Comparison of ENCODE assay signal across 25 cellular contexts in the genomic region with DNA sequence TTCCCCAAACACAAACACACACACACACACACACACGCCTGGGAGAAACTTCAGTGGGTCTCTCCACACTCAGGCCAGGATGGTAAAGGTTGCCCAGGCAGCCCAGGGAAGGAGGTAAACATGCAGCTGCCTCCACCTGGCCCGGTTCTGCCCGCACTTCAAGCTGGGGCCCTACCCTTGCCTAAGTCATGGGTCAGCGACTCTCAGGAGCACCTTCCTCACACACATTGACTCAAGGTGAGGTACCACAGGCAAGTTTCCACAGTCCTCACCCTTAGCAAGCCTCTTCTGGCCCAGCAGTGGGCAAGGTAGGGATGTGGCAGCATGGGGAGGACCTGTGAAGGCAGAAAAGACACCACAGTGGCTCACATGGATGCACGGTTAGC. TPM values are rescaled to one million over a fixed set of nuclear protein-coding genes. Genes with fewer than 3 reads are reported as not detected.
"Had no signal": no experiment of that assay in that cellular context is flagged by ENCODE, and none has a peak within 500 bp of the region (broad histone marks: within the 10 kb centered on the region; RNA-seq: fewer than 3 reads in every experiment).

No MANE protein-coding gene starts in this region.

- H3K27ac ChIP-seq: adrenal gland, breast epithelium, gastroesophageal sphincter, heart left ventricle, ovary, right lobe of liver, thoracic aorta, upper lobe of left lung had no signal

- H3K9me3 ChIP-seq: adrenal gland, breast epithelium, gastroesophageal sphincter, heart left ventricle, mucosa of descending colon, ovary, right lobe of liver, thoracic aorta, upper lobe of left lung had no signal

- H3K27ac Mint-ChIP-seq: activated CD4-positive, alpha-beta memory T cell treated with anti-CD3 and anti-CD28 coated beads, Interleukin-2, amount 10 ng/mL, durations not matched to agents 7 days and 5 days; activated naive CD4-positive, alpha-beta T cell treated with anti-CD3 and anti-CD28 coated beads, Interleukin-2, amount 10 ng/mL, durations not matched to agents 7 days and 5 days; activated T-helper 2 cell treated with anti-CD3 and anti-CD28 coated beads, Interferon-gamma antibody, Interleukin-2, Interleukin-4, amounts not matched to agents 10 μg/mL and 5 μg/mL and 100 μg/mL, durations not matched to agents 14 hours and 24 hours and 36 hours; memory B cell; naive B cell; WTC11 had no signal

- H3K36me3 ChIP-seq: adrenal gland, breast epithelium, gastroesophageal sphincter, heart left ventricle, ovary, right lobe of liver, thoracic aorta, upper lobe of left lung had no signal

- H3K9me3 Mint-ChIP-seq: activated CD4-positive, alpha-beta memory T cell treated with anti-CD3 and anti-CD28 coated beads, Interleukin-2, amount 10 ng/mL, durations not matched to agents 7 days and 5 days; activated naive CD4-positive, alpha-beta T cell treated with anti-CD3 and anti-CD28 coated beads, Interleukin-2, amount 10 ng/mL, durations not matched to agents 7 days and 5 days; activated T-helper 2 cell treated with anti-CD3 and anti-CD28 coated beads, Interferon-gamma antibody, Interleukin-2, Interleukin-4, amounts not matched to agents 10 μg/mL and 5 μg/mL and 100 μg/mL, durations not matched to agents 14 hours and 24 hours and 36 hours; memory B cell; naive B cell; WTC11 had no signal

- ATAC-seq: gastroesophageal sphincter, heart left ventricle, left ventricle myocardium superior, mucosa of descending colon, right lobe of liver, WTC11 had no signal

- H3K4me3 Mint-ChIP-seq: activated CD4-positive, alpha-beta memory T cell treated with anti-CD3 and anti-CD28 coated beads, Interleukin-2, amount 10 ng/mL, durations not matched to agents 7 days and 5 days; activated naive CD4-positive, alpha-beta T cell treated with anti-CD3 and anti-CD28 coated beads, Interleukin-2, amount 10 ng/mL, durations not matched to agents 7 days and 5 days; memory B cell; naive B cell; WTC11 had no signal

- H3K4me1 ChIP-seq: breast epithelium, right lobe of liver had no signal

- H3K4me3 ChIP-seq: adrenal gland, breast epithelium, gastroesophageal sphincter, heart left ventricle, mucosa of descending colon, ovary, right lobe of liver, thoracic aorta, upper lobe of left lung had no signal

- DNase-seq: activated CD4-positive, alpha-beta memory T cell treated with anti-CD3 and anti-CD28 coated beads, Interleukin-2, amount 10 ng/mL, durations not matched to agents 7 days and 5 days; activated CD4-positive, alpha-beta T cell treated with anti-CD3 and anti-CD28 coated beads for 48 hours; activated T-cell treated with anti-CD3 and anti-CD28 coated beads, Interleukin-2, amount 50 U/mL, for 1 hour; adrenal gland; cortex of kidney; effector CD8-positive, alpha-beta T cell; left ventricle myocardium superior; mucosa of descending colon; naive B cell; right lobe of liver; small intestine; stimulated activated CD4-positive, alpha-beta T cell treated with anti-CD3 and anti-CD28 coated beads, Interleukin-4, amount 100 ng/mL, for 1 hour; upper lobe of left lung had no signal

- H3K36me3 Mint-ChIP-seq: activated naive CD4-positive, alpha-beta T cell treated with anti-CD3 and anti-CD28 coated beads, Interleukin-2, amount 10 ng/mL, durations not matched to agents 7 days and 5 days; memory B cell; naive B cell; WTC11 had no signal

- H3K27me3 ChIP-seq: adrenal gland, breast epithelium, ovary, right lobe of liver, upper lobe of left lung had no signal

- H3K4me1 Mint-ChIP-seq: activated CD4-positive, alpha-beta memory T cell treated with anti-CD3 and anti-CD28 coated beads, Interleukin-2, amount 10 ng/mL, durations not matched to agents 7 days and 5 days; activated naive CD4-positive, alpha-beta T cell treated with anti-CD3 and anti-CD28 coated beads, Interleukin-2, amount 10 ng/mL, durations not matched to agents 7 days and 5 days; memory B cell; naive B cell had no signal

RNA-seq across cellular contexts. Expression of gene FAIM2, which starts 14.1 kb away (rescaled TPM):
- total RNA-seq: kidney epithelial cell had no signal

RNA-seq across cellular contexts. Expression of gene AQP2, which starts 32.8 kb away (rescaled TPM):
- total RNA-seq: activated CD4-positive, alpha-beta memory T cell treated with anti-CD3 and anti-CD28 coated beads, Interleukin-2, amount 10 ng/mL, durations not matched to agents 7 days and 5 days; activated T-helper 2 cell treated with anti-CD3 and anti-CD28 coated beads, Interferon-gamma antibody, Interleukin-2, Interleukin-4, amounts not matched to agents 10 μg/mL and 5 μg/mL and 100 μg/mL, durations not matched to agents 14 hours and 24 hours and 36 hours; astrocyte; breast epithelium; heart left ventricle; kidney epithelial cell; left ventricle myocardium superior; mucosa of descending colon; right lobe of liver; T-helper 2 cell treated with Interferon-gamma antibody and Interleukin-4, amounts not matched to agents 100 ng/mL and 5 ng/mL, for 36 hours; WTC11 had no signal

RNA-seq across cellular contexts. Expression of gene AQP5, which starts 43.9 kb away (rescaled TPM):
- total RNA-seq: activated CD4-positive, alpha-beta memory T cell treated with anti-CD3 and anti-CD28 coated beads, Interleukin-2, amount 10 ng/mL, durations not matched to agents 7 days and 5 days; activated T-helper 2 cell treated with anti-CD3 and anti-CD28 coated beads, Interferon-gamma antibody, Interleukin-2, Interleukin-4, amounts not matched to agents 10 μg/mL and 5 μg/mL and 100 μg/mL, durations not matched to agents 14 hours and 24 hours and 36 hours; astrocyte; kidney epithelial cell; mucosa of descending colon; right lobe of liver; T-helper 2 cell treated with Interferon-gamma antibody and Interleukin-4, amounts not matched to agents 100 ng/mL and 5 ng/mL, for 36 hours had no signal

RNA-seq across cellular contexts. Expression of gene AQP6, which starts 55.0 kb away (rescaled TPM):
- total RNA-seq: activated CD4-positive, alpha-beta memory T cell treated with anti-CD3 and anti-CD28 coated beads, Interleukin-2, amount 10 ng/mL, durations not matched to agents 7 days and 5 days; activated T-helper 2 cell treated with anti-CD3 and anti-CD28 coated beads, Interferon-gamma antibody, Interleukin-2, Interleukin-4, amounts not matched to agents 10 μg/mL and 5 μg/mL and 100 μg/mL, durations not matched to agents 14 hours and 24 hours and 36 hours; astrocyte; gastroesophageal sphincter; heart left ventricle; kidney epithelial cell; left ventricle myocardium superior; T-helper 2 cell treated with Interferon-gamma antibody and Interleukin-4, amounts not matched to agents 100 ng/mL and 5 ng/mL, for 36 hours; thoracic aorta had no signal
